Comparison of ENCODE assay signal across 9 cellular contexts in genomic region chr6:11714116-11714797, GRCh38.
DNase-seq lines count a peak whose midpoint lies in the region; ATAC-seq lines count a peak whose summit lies in the region.
"Had no signal": no experiment of that assay in that cellular context is flagged by ENCODE, and none has a peak within 500 bp of the region (broad histone marks: within the 10 kb centered on the region; RNA-seq: fewer than 3 reads in every experiment).

No MANE protein-coding gene starts in this region.

- peaks cover 7% of the 10 kb centered on the region for H3K9me3 Mint-ChIP-seq in activated CD4-positive, alpha-beta T cell treated with anti-CD3 and anti-CD28 coated beads, Interleukin-2, amount 10 ng/mL, durations not matched to agents 7 days and 5 days
- H3K9me3 Mint-ChIP-seq in naive thymus-derived CD8-positive, alpha-beta T cell: peaks cover 0 to under 1% (median 0%) of the 10 kb centered on the region in 9 donors

- H3K27me3 Mint-ChIP-seq in activated CD4-positive, alpha-beta T cell treated with anti-CD3 and anti-CD28 coated beads, Interleukin-2, amount 10 ng/mL, durations not matched to agents 7 days and 5 days: no peaks in the 10 kb centered on the region
- no peaks in the 10 kb centered on the region for H3K27me3 Mint-ChIP-seq in naive thymus-derived CD8-positive, alpha-beta T cell

- H3K27ac Mint-ChIP-seq in activated CD4-positive, alpha-beta T cell treated with anti-CD3 and anti-CD28 coated beads, Interleukin-2, amount 10 ng/mL, durations not matched to agents 7 days and 5 days: peak overlapping the region; percentile 93
- H3K27ac Mint-ChIP-seq in naive thymus-derived CD8-positive, alpha-beta T cell: peak overlapping the region; percentile 93 to 100 (median 96)

- peaks cover 31% of the 10 kb centered on the region for H3K36me3 Mint-ChIP-seq in activated CD4-positive, alpha-beta T cell treated with anti-CD3 and anti-CD28 coated beads, Interleukin-2, amount 10 ng/mL, durations not matched to agents 7 days and 5 days (ENCODE audit: low read depth)
- H3K36me3 Mint-ChIP-seq in naive thymus-derived CD8-positive, alpha-beta T cell: peaks cover 0 to 8% (median 6%) of the 10 kb centered on the region in 3 donors

- H3K4me1 Mint-ChIP-seq in activated CD4-positive, alpha-beta T cell treated with anti-CD3 and anti-CD28 coated beads, Interleukin-2, amount 10 ng/mL, durations not matched to agents 7 days and 5 days: peaks cover 64% of the 10 kb centered on the region
- peaks cover 44 to 69% (median 65%) of the 10 kb centered on the region in 4 donors for H3K4me1 Mint-ChIP-seq in naive thymus-derived CD8-positive, alpha-beta T cell

- peak; percentile 49 for DNase-seq in activated CD4-positive, alpha-beta T cell treated with anti-CD3 and anti-CD28 coated beads, Interleukin-2, amount 10 ng/mL, durations not matched to agents 7 days and 5 days
- peak in 3 of 10 donors; percentile 35 to 67 (median 62) for DNase-seq in naive thymus-derived CD8-positive, alpha-beta T cell
- no peak for DNase-seq in NCI-H524 (lab: John Stamatoyannopoulos, UW)
- no peak for DNase-seq in medulla oblongata (ENCODE audit: extremely low spot score)
- DNase-seq in HPDE6-E6E7 (ENCODE audit: extremely low spot score): no peak
- DNase-seq in cardiac septum (ENCODE audit: low spot score): no peak
- DNase-seq: gastrocnemius medialis had no signal

- intact Hi-C loops in cardiac septum (cut with DNase I): loop anchor here (5.0 kb wide), 1 partner anchor 98 kb away; no protein-coding TSS in a partner anchor

- ATAC-seq in GM18520 (IDR thresholded peaks at IDR 0.05; ENCODE audit: unreplicated experiment): peak; percentile 47
- peak; percentile 71 for ATAC-seq in HG02610 (IDR thresholded peaks at IDR 0.05; ENCODE audit: unreplicated experiment)
- peak; percentile 57 to 61 for ATAC-seq in naive thymus-derived CD8-positive, alpha-beta T cell
- ATAC-seq: gastrocnemius medialis had no signal

- CTCF ChIA-PET in activated CD4-positive, alpha-beta T cell treated with anti-CD3 and anti-CD28 coated beads, Interleukin-2, amount 10 ng/mL, durations not matched to agents 7 days and 5 days (lab: Charles Lee): interaction anchor here (0.6 to 1.8 kb wide), 4 partner anchors 9 to 114 kb away, joined by 3 to 10 read pairs (median 5); no protein-coding TSS in a partner anchor

- POLR2A ChIA-PET in activated CD4-positive, alpha-beta T cell treated with anti-CD3 and anti-CD28 coated beads, Interleukin-2, amount 10 ng/mL, durations not matched to agents 7 days and 5 days (lab: Charles Lee): no interaction called here
- POLR2A ChIA-PET in naive thymus-derived CD8-positive, alpha-beta T cell (lab: Charles Lee): interaction anchor here (0.7 to 1.7 kb wide), 7 partner anchors 9 to 352 kb away, joined by 3 to 12 read pairs (median 3); no protein-coding TSS in a partner anchor

- H3K4me3 Mint-ChIP-seq in activated CD4-positive, alpha-beta T cell treated with anti-CD3 and anti-CD28 coated beads, Interleukin-2, amount 10 ng/mL, durations not matched to agents 7 days and 5 days: peak overlapping the region; percentile 42
- peak overlapping the region; percentile 51 to 84 (median 77) for H3K4me3 Mint-ChIP-seq in naive thymus-derived CD8-positive, alpha-beta T cell
